ENCODE assay signal across 1 cellular context in the genomic region with DNA sequence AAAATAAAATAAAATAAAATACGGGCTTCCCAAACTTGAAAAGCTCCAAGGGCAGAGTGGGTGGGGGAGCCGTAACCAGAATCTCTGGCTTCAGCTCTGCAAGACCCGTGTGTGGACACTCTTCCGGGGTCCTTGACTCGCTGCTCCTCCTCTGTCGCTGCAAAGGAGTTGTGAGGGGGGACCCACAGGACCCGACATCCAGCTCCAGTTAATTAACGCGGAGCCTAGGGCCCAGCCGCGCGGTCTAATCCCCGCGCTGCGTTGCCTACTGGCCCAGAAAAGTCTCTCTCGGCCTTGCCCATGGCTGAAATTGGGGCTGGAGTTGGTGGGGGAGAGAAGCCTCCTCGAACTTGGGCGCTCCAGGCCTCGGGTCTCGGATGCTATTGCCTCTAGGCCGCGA.
TF ChIP-seq lines count a peak whose summit lies in the region.

No MANE protein-coding gene starts in this region.

TF ChIP-seq in endothelial cell of umbilical vein, 7 proteins besides CTCF, POLR2A, EP300 and RAD21:
- TF ChIP-seq FOS (IDR thresholded peaks at IDR 0.05; ENCODE audit: borderline replicate concordance, insufficient read depth, low read length) (no peak), EZH2 (IDR thresholded peaks at IDR 0.05; ENCODE audit: borderline replicate concordance, low read depth, low read length, severe bottlenecking) (peak; percentile 60)
